In genomic region chr19:5466072-5466471, GRCh38 we compare ENCODE assay signal across 35 cellular contexts. TPM values are rescaled to one million over a fixed set of nuclear protein-coding genes. Genes with fewer than 3 reads are reported as not detected.
"Had no signal": no experiment of that assay in that cellular context is flagged by ENCODE, and none has a peak within 500 bp of the region (broad histone marks: within the 10 kb centered on the region; RNA-seq: fewer than 3 reads in every experiment).

No MANE protein-coding gene starts in this region.

- H3K4me1 Mint-ChIP-seq: activated CD4-positive, alpha-beta T cell treated with anti-CD3 and anti-CD28 coated beads for 36 hours; activated CD8-positive, alpha-beta memory T cell treated with anti-CD3 and anti-CD28 coated beads, Interleukin-2, amount 10 ng/mL, durations not matched to agents 7 days and 5 days; activated naive CD4-positive, alpha-beta T cell treated with anti-CD3 and anti-CD28 coated beads, Interleukin-2, amount 10 ng/mL, durations not matched to agents 7 days and 5 days; activated naive CD8-positive, alpha-beta T cell treated with anti-CD3 and anti-CD28 coated beads, Interleukin-2, amount 50 U/mL, for 24 hours; central memory CD8-positive, alpha-beta T cell had no signal

- H3K27ac Mint-ChIP-seq: activated CD4-positive, alpha-beta memory T cell treated with anti-CD3 and anti-CD28 coated beads for 36 hours; activated CD4-positive, alpha-beta T cell treated with anti-CD3 and anti-CD28 coated beads for 36 hours; activated CD8-positive, alpha-beta memory T cell treated with anti-CD3 and anti-CD28 coated beads, Interleukin-2, amount 10 ng/mL, durations not matched to agents 7 days and 5 days; activated naive CD4-positive, alpha-beta T cell treated with anti-CD3 and anti-CD28 coated beads, Interleukin-2, amount 10 ng/mL, durations not matched to agents 7 days and 5 days; activated naive CD8-positive, alpha-beta T cell; activated naive CD8-positive, alpha-beta T cell treated with anti-CD3 and anti-CD28 coated beads, Interleukin-2, amount 50 U/mL, for 24 hours; WTC11 had no signal

- H3K9me3 ChIP-seq: Peyer's patch had no signal

- FAIRE-seq: TTC549 had no signal

- H3K27ac ChIP-seq: brain microvascular endothelial cell, KMS-11, Peyer's patch had no signal

- H3K4me3 Mint-ChIP-seq: activated CD4-positive, alpha-beta memory T cell treated with anti-CD3 and anti-CD28 coated beads for 36 hours; activated CD4-positive, alpha-beta T cell treated with anti-CD3 and anti-CD28 coated beads for 36 hours; activated CD8-positive, alpha-beta memory T cell treated with anti-CD3 and anti-CD28 coated beads, Interleukin-2, amount 10 ng/mL, durations not matched to agents 7 days and 5 days; activated naive CD4-positive, alpha-beta T cell treated with anti-CD3 and anti-CD28 coated beads, Interleukin-2, amount 10 ng/mL, durations not matched to agents 7 days and 5 days; activated naive CD8-positive, alpha-beta T cell; activated naive CD8-positive, alpha-beta T cell treated with anti-CD3 and anti-CD28 coated beads, Interleukin-2, amount 50 U/mL, for 24 hours; central memory CD8-positive, alpha-beta T cell; WTC11 had no signal

- ATAC-seq: activated CD4-positive, alpha-beta T cell treated with anti-CD3 and anti-CD28 coated beads for 36 hours; activated CD4-positive, CD25-positive, alpha-beta regulatory T cell treated with anti-CD3 and anti-CD28 coated beads, Interleukin-2, amount 50 U/mL, for 24 hours; activated CD8-positive, alpha-beta memory T cell treated with anti-CD3 and anti-CD28 coated beads, Interleukin-2, amount 10 ng/mL, durations not matched to agents 7 days and 5 days; activated naive CD8-positive, alpha-beta T cell treated with anti-CD3 and anti-CD28 coated beads, Interleukin-2, amount 50 U/mL, for 24 hours; PC-3; WTC11 had no signal

- H3K36me3 Mint-ChIP-seq: activated CD4-positive, alpha-beta memory T cell treated with anti-CD3 and anti-CD28 coated beads for 36 hours; activated CD8-positive, alpha-beta memory T cell treated with anti-CD3 and anti-CD28 coated beads, Interleukin-2, amount 10 ng/mL, durations not matched to agents 7 days and 5 days; activated naive CD4-positive, alpha-beta T cell treated with anti-CD3 and anti-CD28 coated beads, Interleukin-2, amount 10 ng/mL, durations not matched to agents 7 days and 5 days; activated naive CD8-positive, alpha-beta T cell; WTC11 had no signal

- H3K27me3 ChIP-seq: Peyer's patch had no signal

- H3K9ac ChIP-seq: KMS-11 had no signal

- DNase-seq: activated CD4-positive, alpha-beta memory T cell treated with anti-CD3 and anti-CD28 coated beads for 36 hours; activated CD4-positive, alpha-beta T cell treated with anti-CD3 and anti-CD28 coated beads for 36 hours; activated CD4-positive, alpha-beta T cell treated with anti-CD3 and anti-CD28 coated beads, Interleukin-2, amount 50 U/mL, for 1 hour; activated CD8-positive, alpha-beta memory T cell treated with anti-CD3 and anti-CD28 coated beads for 24 hours; activated CD8-positive, alpha-beta memory T cell treated with anti-CD3 and anti-CD28 coated beads, Interleukin-2, amount 10 ng/mL, durations not matched to agents 7 days and 5 days; activated CD8-positive, alpha-beta memory T cell treated with anti-CD3 and anti-CD28 coated beads, Interleukin-2, amount 50 U/mL, for 48 hours; activated effector memory CD4-positive, alpha-beta T cell treated with Interleukin-2 at 50 U/mL for 16 hours; activated naive CD4-positive, alpha-beta T cell treated with anti-CD3 and anti-CD28 coated beads, Interleukin-2, amount 10 ng/mL, durations not matched to agents 7 days and 5 days; activated naive CD8-positive, alpha-beta T cell treated with anti-CD3 and anti-CD28 coated beads, Interleukin-2, amount 50 U/mL, for 24 hours; activated T-cell treated with anti-CD3 and anti-CD28 coated beads, Interleukin-2, amount 50 U/mL, for 48 hours; brain microvascular endothelial cell; MM.1S; MV-4-11; NCI-H1436 treated with DMSO at 0.1 percent for 48 hours; NCI-H1694 treated with DMSO at 0.1 percent for 48 hours; NCI-H2029 treated with DMSO at 0.1 percent for 48 hours; NCI-H2107; NCI-H2171; NCI-H510A; NCI-H526; NCI-H748 treated with DMSO at 0.1 percent for 48 hours; NK-92 treated with Interleukin-12 subunit alpha and Interleukin-12 subunit beta, amount 100 ng/mL, for 24 hours; PC-3; Peyer's patch; SW 1271; T-helper 1 cell; T-helper 2 cell; T1000 had no signal

- H3K36me3 ChIP-seq: brain microvascular endothelial cell, Peyer's patch had no signal

- H3K9me3 Mint-ChIP-seq: central memory CD8-positive, alpha-beta T cell had no signal

- H3K4me2 ChIP-seq: KMS-11 had no signal

- H3K4me3 ChIP-seq: Peyer's patch had no signal

- H3K27me3 Mint-ChIP-seq: activated CD8-positive, alpha-beta memory T cell treated with anti-CD3 and anti-CD28 coated beads, Interleukin-2, amount 10 ng/mL, durations not matched to agents 7 days and 5 days; activated naive CD4-positive, alpha-beta T cell treated with anti-CD3 and anti-CD28 coated beads, Interleukin-2, amount 10 ng/mL, durations not matched to agents 7 days and 5 days had no signal

RNA-seq across cellular contexts. Expression of gene ZNRF4, which starts 10.9 kb away (rescaled TPM):
- total RNA-seq: activated CD4-positive, alpha-beta memory T cell treated with anti-CD3 and anti-CD28 coated beads for 36 hours; activated CD4-positive, alpha-beta T cell treated with anti-CD3 and anti-CD28 coated beads for 36 hours; activated CD8-positive, alpha-beta memory T cell treated with anti-CD3 and anti-CD28 coated beads, Interleukin-2, amount 10 ng/mL, durations not matched to agents 7 days and 5 days; LHCN-M2; PC-3; Peyer's patch; WTC11 had no signal
